ENCODE assay signal across 8 cellular contexts in genomic region chr6:34196116-34196832, GRCh38. TPM values are rescaled to one million over a fixed set of nuclear protein-coding genes. Genes with fewer than 3 reads are reported as not detected.
DNase-seq lines count a peak whose midpoint lies in the region; TF ChIP-seq lines count a peak whose summit lies in the region.

No MANE protein-coding gene starts in this region.

- TF ChIP-seq CTCF in Peyer's patch (IDR thresholded peaks at IDR 0.05) (peak; percentile 95 to 99 (median 97)), fibroblast of pulmonary artery (IDR thresholded peaks at IDR 0.05; ENCODE audit: low read length, missing control alignments) (peak; percentile 72), neural cell (IDR thresholded peaks at IDR 0.05; ENCODE audit: poor library complexity, severe bottlenecking) (peak; percentile 48)

- TF ChIP-seq EP300 in neural cell (conservative IDR thresholded peaks at IDR 0.05; ENCODE audit: poor library complexity, severe bottlenecking) = no peak

- no peaks in the 10 kb centered on the region for H3K9me3 ChIP-seq in Peyer's patch
- H3K9me3 ChIP-seq in neural cell (ENCODE audit: low read length) = no peaks in the 10 kb centered on the region

- no peaks in the 10 kb centered on the region for H3F3A ChIP-seq in neural cell (ENCODE audit: insufficient read depth, low read length, poor library complexity, severe bottlenecking)

- H3K9ac ChIP-seq in neural cell (ENCODE audit: low read length) = no peak overlapping the region

- H3K79me2 ChIP-seq in neural cell (replicated peaks; ENCODE audit: insufficient read depth, low read length) = no peaks in the 10 kb centered on the region

- H3K9me2 ChIP-seq in neural cell (ENCODE audit: insufficient read depth, low read length) = no peaks in the 10 kb centered on the region

- peaks cover 0 to 11% (median 5%) of the 10 kb centered on the region in 4 donors for H3K4me1 ChIP-seq in Peyer's patch

- TF ChIP-seq RAD21 in neural cell (conservative IDR thresholded peaks at IDR 0.05) = no peak

- H3K4me2 ChIP-seq in neural cell (ENCODE audit: low read length) = no peak overlapping the region

- H3K36me3 ChIP-seq in Peyer's patch (no peaks in the 10 kb centered on the region), neural cell (ENCODE audit: insufficient read depth, low read length) (no peaks in the 10 kb centered on the region)

- no peak overlapping the region for H2AFZ ChIP-seq in neural cell (ENCODE audit: low read depth, low read length)

- no peaks in the 10 kb centered on the region for H3K27me3 ChIP-seq in Peyer's patch
- no peaks in the 10 kb centered on the region for H3K27me3 ChIP-seq in neural cell (ENCODE audit: insufficient read depth, low read depth, low read length)

- peak; percentile 51 for DNase-seq in NK-92 treated with Interleukin-12 subunit alpha and Interleukin-12 subunit beta, amount 100 ng/mL, for 24 hours (lab: John Stamatoyannopoulos, UW)
- DNase-seq in NK-92 (lab: John Stamatoyannopoulos, UW; ENCODE audit: unreplicated experiment) (no peak), HK-2 (ENCODE audit: unreplicated experiment) (peak; percentile 74), Peyer's patch (peak; percentile 88 to 95 (median 92)), fibroblast of pulmonary artery (ENCODE audit: low read depth) (peak; percentile 74)
- DNase-seq in activated T-helper 1 cell treated with anti-CD3 and anti-CD28 coated beads, Interleukin-2, amount 50 U/mL, for 16 hours (ENCODE audit: low read depth in 1 of 2, low spot score in 1 of 2) = peak; percentile 85 to 89
- DNase-seq in stimulated activated naive CD4-positive, alpha-beta T cell treated with Interleukin-2 at 50 U/mL for 16 hours (lab: John Stamatoyannopoulos, UW) = peak; percentile 80

- H3K4me3 ChIP-seq in Peyer's patch = peak overlapping the region; percentile 42 to 73 (median 59)
- peak overlapping the region; percentile 55 for H3K4me3 ChIP-seq in fibroblast of pulmonary artery (replicated peaks; ENCODE audit: low read depth, low read length)
- no peak overlapping the region for H3K4me3 ChIP-seq in neural cell (ENCODE audit: low read length)

- H4K20me1 ChIP-seq in neural cell (ENCODE audit: insufficient read depth) = no peaks in the 10 kb centered on the region

- peak overlapping the region in 1 of 4 donors; percentile 53 for H3K27ac ChIP-seq in Peyer's patch
- H3K27ac ChIP-seq in neural cell (ENCODE audit: low read length) = no peak overlapping the region

- no peak for TF ChIP-seq POLR2A in Peyer's patch (IDR thresholded peaks at IDR 0.05)

TF ChIP-seq in neural cell, 6 proteins besides CTCF, POLR2A, EP300 and RAD21:
- TF ChIP-seq SMC3 (conservative IDR thresholded peaks at IDR 0.05; ENCODE audit: poor library complexity) (peak; percentile 47), MXI1 (conservative IDR thresholded peaks at IDR 0.05; ENCODE audit: poor library complexity, severe bottlenecking) (no peak)

RNA-seq across cellular contexts. Expression of gene HMGA1, which starts 40.4 kb away (rescaled TPM):
- total RNA-seq in Peyer's patch = 100 to 1,000 TPM in 1 of 4 donors, 10 to 100 TPM in 3; 71.3 to 102 (median 90.7) TPM
- 31.5 and 42.2 TPM in 2 replicates for polyA plus RNA-seq in neural cell
- polyA minus RNA-seq in neural cell = 39.0 and 39.9 TPM in 2 replicates

RNA-seq across cellular contexts. Expression of gene GRM4, which starts 50.4 kb away (rescaled TPM):
- total RNA-seq in Peyer's patch = not detected
- polyA plus RNA-seq in neural cell = 2.1 and 3.7 TPM in 2 replicates
- polyA minus RNA-seq in neural cell = 6.0 and 8.0 TPM in 2 replicates

RNA-seq across cellular contexts. Expression of gene SMIM29, which starts 52.5 kb away (rescaled TPM):
- 10 to 100 TPM in 3 of 4 donors, 1 to 10 TPM in 1; 8.9 to 30.5 (median 14.9) TPM for total RNA-seq in Peyer's patch
- polyA plus RNA-seq in neural cell = 78.8 and 82.1 TPM in 2 replicates
- 16.3 and 20.8 TPM in 2 replicates for polyA minus RNA-seq in neural cell
